8 cellular contexts compared by ENCODE assay signal in genomic region chr7:76626989-76627642, GRCh38. TPM values are rescaled to one million over a fixed set of nuclear protein-coding genes. Genes with fewer than 3 reads are reported as not detected.
DNase-seq lines count a peak whose midpoint lies in the region; ATAC-seq and TF ChIP-seq lines count a peak whose summit lies in the region.
"Not testable (repeated sequence)": the region's sequence is repeated elsewhere in the genome, so short reads cannot be mapped to it uniquely, and the experiment has no call there.

Gene POMZP3 (minus strand): TSS chr7:76627279. CDS start chr7:76626064, 1,215 bp downstream.

- H3K4me3 ChIP-seq in AG10803 (ENCODE audit: low read length) (peak within 1 kb of the TSS; percentile 65), ectodermal cell (ENCODE audit: insufficient read depth, low read depth, low read length) (peak within 1 kb of the TSS; percentile 50), skin epidermis (peak within 1 kb of the TSS; percentile 44 to 58 (median 50))

- not testable (repeated sequence) for H3K36me3 ChIP-seq in ectodermal cell (ENCODE audit: control insufficient read depth, insufficient read depth, low read length)

- H3K27ac ChIP-seq in ectodermal cell (ENCODE audit: insufficient read depth, low read depth, low read length, poor library complexity, severe bottlenecking) (peak within 1 kb of the TSS; percentile 50), skin epidermis (peak within 1 kb of the TSS; percentile 46 to 92 (median 88))

- H3K27ac Mint-ChIP-seq in activated CD8-positive, alpha-beta memory T cell treated with anti-CD3 and anti-CD28 coated beads, Interleukin-2, amount 10 ng/mL, durations not matched to agents 7 days and 5 days, result peak within 1 kb of the TSS; percentile 89

- 0% methylated on average over 14 of the region's 78 CpGs for WGBS in ectodermal cell, 2 experiments

- H3K9me3 ChIP-seq in ectodermal cell (ENCODE audit: control insufficient read depth, low read length), result not testable (repeated sequence)

- TF ChIP-seq POLR2A in GM19193 (IDR thresholded peaks at IDR 0.05; ENCODE audit: extremely low read depth, insufficient read depth, insufficient read length), result peak; percentile 60

- not testable (repeated sequence) for H3K27me3 ChIP-seq in ectodermal cell (ENCODE audit: control insufficient read depth, insufficient read depth, low read length, poor library complexity, severe bottlenecking)

- not testable (repeated sequence) for H3K27me3 Mint-ChIP-seq in activated CD8-positive, alpha-beta memory T cell treated with anti-CD3 and anti-CD28 coated beads, Interleukin-2, amount 10 ng/mL, durations not matched to agents 7 days and 5 days

- H3K36me3 Mint-ChIP-seq in activated CD8-positive, alpha-beta memory T cell treated with anti-CD3 and anti-CD28 coated beads, Interleukin-2, amount 10 ng/mL, durations not matched to agents 7 days and 5 days, result not testable (repeated sequence)

- H3K4me1 ChIP-seq in ectodermal cell (ENCODE audit: control insufficient read depth, insufficient read depth, low read length), result not testable (repeated sequence)

- DNase-seq in AG10803 (ENCODE audit: low read depth) (peak; percentile 10), NCI-H82 (lab: John Stamatoyannopoulos, UW) (peak; percentile 33), left lobe of liver (ENCODE audit: low spot score) (peak; percentile 64)
- DNase-seq in activated CD8-positive, alpha-beta memory T cell treated with anti-CD3 and anti-CD28 coated beads, Interleukin-2, amount 10 ng/mL, durations not matched to agents 7 days and 5 days, result peak; percentile 54

- CTCF ChIA-PET in activated CD8-positive, alpha-beta memory T cell treated with anti-CD3 and anti-CD28 coated beads, Interleukin-2, amount 10 ng/mL, durations not matched to agents 7 days and 5 days (lab: Charles Lee), result not testable (repeated sequence)

- peaks cover 11% of the 10 kb centered on the region for H3K4me1 Mint-ChIP-seq in activated CD8-positive, alpha-beta memory T cell treated with anti-CD3 and anti-CD28 coated beads, Interleukin-2, amount 10 ng/mL, durations not matched to agents 7 days and 5 days

- ATAC-seq in HG03064 (IDR thresholded peaks at IDR 0.05; ENCODE audit: low read depth, unreplicated experiment), result peak; percentile 89
- peak; percentile 92 for ATAC-seq in activated CD8-positive, alpha-beta memory T cell treated with anti-CD3 and anti-CD28 coated beads, Interleukin-2, amount 10 ng/mL, durations not matched to agents 7 days and 5 days
- peak; percentile 93 for ATAC-seq in left lobe of liver

- not testable (repeated sequence) for TF ChIP-seq CTCF in AG10803 (conservative IDR thresholded peaks at IDR 0.05; ENCODE audit: low read length)

- H3K9me3 Mint-ChIP-seq in activated CD8-positive, alpha-beta memory T cell treated with anti-CD3 and anti-CD28 coated beads, Interleukin-2, amount 10 ng/mL, durations not matched to agents 7 days and 5 days (ENCODE audit: low read depth), result not testable (repeated sequence)

- peak within 1 kb of the TSS; percentile 81 for H3K4me3 Mint-ChIP-seq in activated CD8-positive, alpha-beta memory T cell treated with anti-CD3 and anti-CD28 coated beads, Interleukin-2, amount 10 ng/mL, durations not matched to agents 7 days and 5 days

RNA-seq across cellular contexts. Expression of gene POMZP3, which starts in this region (rescaled TPM):
- 10 to 100 TPM; 11.6 to 13.5 TPM for total RNA-seq in activated CD8-positive, alpha-beta memory T cell treated with anti-CD3 and anti-CD28 coated beads, Interleukin-2, amount 10 ng/mL, durations not matched to agents 7 days and 5 days
- 13.8 TPM for polyA plus RNA-seq in ectodermal cell (2013, experiment 1 of 4)
- polyA plus RNA-seq in ectodermal cell (2013, experiment 2 of 4), result 16.3 TPM
- 13.0 TPM for polyA plus RNA-seq in ectodermal cell (2013, experiment 3 of 4)
- polyA plus RNA-seq in ectodermal cell (2013, experiment 4 of 4), result 15.2 TPM
- 4.4 TPM for total RNA-seq in left lobe of liver

Comparison
In these comparisons a context has a peak if more than half of its experiments do, and no peak if none do; other contexts are left out.
1. Peak in every context shown above with its lines: DNase-seq, ATAC-seq, H3K4me3 ChIP-seq and H3K27ac ChIP-seq.
2. DNase-seq: peak in every context shown above with its lines; median percentile 64 in left lobe of liver; 54 in activated CD8-positive, alpha-beta memory T cell treated with anti-CD3 and anti-CD28 coated beads, Interleukin-2, amount 10 ng/mL, durations not matched to agents 7 days and 5 days; 33 in NCI-H82; 10 in AG10803.